Comparison of ENCODE assay signal across 8 cellular contexts in the genomic region with DNA sequence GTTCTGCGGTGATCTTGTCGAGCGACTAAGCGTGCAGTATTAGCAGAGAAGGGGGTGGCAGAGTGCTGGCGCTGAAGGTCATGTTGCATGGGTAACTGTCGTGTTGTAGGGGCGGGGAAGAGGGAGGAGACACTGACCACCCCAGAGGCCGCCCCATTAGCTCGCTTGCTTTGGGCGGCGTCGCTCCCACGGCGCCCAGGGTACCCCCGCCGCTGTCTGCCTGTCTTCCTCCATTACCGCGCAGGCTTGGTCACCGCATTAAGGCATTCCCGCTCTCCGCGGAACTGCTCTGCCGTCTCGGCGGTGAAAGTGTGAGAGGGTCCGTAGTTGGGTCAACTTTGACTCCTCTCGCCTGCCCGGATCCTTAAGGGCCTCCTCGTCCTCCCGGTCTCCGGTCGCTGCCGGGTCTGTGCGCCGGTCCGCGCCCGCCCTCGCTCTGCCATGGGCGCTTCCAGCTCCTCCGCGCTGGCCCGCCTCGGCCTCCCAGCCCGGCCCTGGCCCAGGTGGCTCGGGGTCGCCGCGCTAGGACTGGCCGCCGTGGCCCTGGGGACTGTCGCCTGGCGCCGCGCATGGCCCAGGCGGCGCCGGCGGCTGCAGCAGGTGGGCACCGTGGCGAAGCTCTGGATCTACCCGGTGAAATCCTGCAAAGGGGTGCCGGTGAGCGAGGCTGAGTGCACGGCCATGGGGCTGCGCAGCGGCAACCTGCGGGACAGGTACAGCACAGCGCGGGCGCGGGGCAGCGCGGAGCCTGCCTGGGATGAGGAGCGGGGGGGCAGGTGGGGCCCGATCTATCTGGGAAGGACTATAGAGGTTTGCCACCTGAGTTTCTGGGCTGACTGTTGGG. TPM values are rescaled to one million over a fixed set of nuclear protein-coding genes. Genes with fewer than 3 reads are reported as not detected.
DNase-seq lines count a peak whose midpoint lies in the region; ATAC-seq and TF ChIP-seq lines count a peak whose summit lies in the region.

A gene (plus strand): TSS at position 232 of the 844 bp plus-strand sequence. CDS start 210 bp downstream, at position 442.

- H3K4me1 Mint-ChIP-seq in stimulated activated effector memory CD8-positive, alpha-beta T cell treated with anti-CD3 and anti-CD28 coated beads, Interleukin-12 subunit alpha, Interleukin-12 subunit beta, amount 100 ng/mL, for 72 hours, result no peaks in the 10 kb centered on the region

- DNase-seq in DMS79 treated with DMSO at 0.1 percent for 48 hours (lab: John Stamatoyannopoulos, UW) (peak; percentile 77), Peyer's patch (peak; percentile 50 to 86 (median 86)), dermis microvascular lymphatic vessel endothelial cell (ENCODE audit: low read depth in 2 of 2) (peak; percentile 54 to 87), left kidney (ENCODE audit: low read depth, low spot score) (peak; percentile 95), KBM-7 (no peak)
- DNase-seq in stimulated activated effector memory CD8-positive, alpha-beta T cell treated with anti-CD3 and anti-CD28 coated beads, Interleukin-12 subunit alpha, Interleukin-12 subunit beta, amount 100 ng/mL, for 72 hours (ENCODE audit: low spot score in 2 of 2), result peak in 1 of 2 donors; percentile 46

- H3K27ac Mint-ChIP-seq in stimulated activated effector memory CD8-positive, alpha-beta T cell treated with anti-CD3 and anti-CD28 coated beads, Interleukin-12 subunit alpha, Interleukin-12 subunit beta, amount 100 ng/mL, for 72 hours, result no peak within 1 kb of the TSS

- no peaks in the 10 kb centered on the region for H3K9me3 Mint-ChIP-seq in stimulated activated effector memory CD8-positive, alpha-beta T cell treated with anti-CD3 and anti-CD28 coated beads, Interleukin-12 subunit alpha, Interleukin-12 subunit beta, amount 100 ng/mL, for 72 hours

- H3K36me3 Mint-ChIP-seq in stimulated activated effector memory CD8-positive, alpha-beta T cell treated with anti-CD3 and anti-CD28 coated beads, Interleukin-12 subunit alpha, Interleukin-12 subunit beta, amount 100 ng/mL, for 72 hours, result no peaks in the 10 kb centered on the region

- H3K27ac ChIP-seq in Peyer's patch, result peak within 1 kb of the TSS; percentile 63 to 92 (median 86)

- no peaks in the 10 kb centered on the region for H3K9me3 ChIP-seq in Peyer's patch

- H3K4me1 ChIP-seq in Peyer's patch, result peaks cover 0 to 23% (median 0%) of the 10 kb centered on the region in 4 donors

- H3K4me3 Mint-ChIP-seq in stimulated activated effector memory CD8-positive, alpha-beta T cell treated with anti-CD3 and anti-CD28 coated beads, Interleukin-12 subunit alpha, Interleukin-12 subunit beta, amount 100 ng/mL, for 72 hours, result peak within 1 kb of the TSS; percentile 38

- TF ChIP-seq POLR2A in Peyer's patch (IDR thresholded peaks at IDR 0.05), result peak; percentile 76 to 87

- H3K27me3 ChIP-seq in Peyer's patch, result no peaks in the 10 kb centered on the region

- H3K4me3 ChIP-seq in Peyer's patch, result peak within 1 kb of the TSS; percentile 45 to 96 (median 72)

- in situ Hi-C loops in KBM-7 (cut with MboI; ENCODE audit: low pct_unique_long_range_greater_than_20kb, low sequenced_read_pairs), result no loop called here

- peak in 1 of 6 experiments; percentile 14 for TF ChIP-seq CTCF in Peyer's patch (IDR thresholded peaks at IDR 0.05)

- ATAC-seq in GM19455 (IDR thresholded peaks at IDR 0.05; ENCODE audit: unreplicated experiment) (peak; percentile 97), HG03565 (IDR thresholded peaks at IDR 0.05; ENCODE audit: unreplicated experiment) (peak; percentile 90)
- peak; percentile 43 for ATAC-seq in stimulated activated effector memory CD8-positive, alpha-beta T cell treated with anti-CD3 and anti-CD28 coated beads, Interleukin-12 subunit alpha, Interleukin-12 subunit beta, amount 100 ng/mL, for 72 hours

- no peaks in the 10 kb centered on the region for H3K36me3 ChIP-seq in Peyer's patch

RNA-seq across cellular contexts. Expression of the gene that starts here (rescaled TPM):
- total RNA-seq in Peyer's patch (10 to 100 TPM; 47.9 to 96.0 (median 91.1) TPM), dermis microvascular lymphatic vessel endothelial cell (8.6 and 12.6 TPM in 2 replicates)

Comparison
In these comparisons a context has a peak if more than half of its experiments do, and no peak if none do; other contexts are left out.
1. ATAC-seq: peak in every context shown above with its lines; median percentile 97 in GM19455; 90 in HG03565; 43 in stimulated activated effector memory CD8-positive, alpha-beta T cell treated with anti-CD3 and anti-CD28 coated beads, Interleukin-12 subunit alpha, Interleukin-12 subunit beta, amount 100 ng/mL, for 72 hours.